Comparison of ENCODE assay signal across 9 cellular contexts in the genomic region with DNA sequence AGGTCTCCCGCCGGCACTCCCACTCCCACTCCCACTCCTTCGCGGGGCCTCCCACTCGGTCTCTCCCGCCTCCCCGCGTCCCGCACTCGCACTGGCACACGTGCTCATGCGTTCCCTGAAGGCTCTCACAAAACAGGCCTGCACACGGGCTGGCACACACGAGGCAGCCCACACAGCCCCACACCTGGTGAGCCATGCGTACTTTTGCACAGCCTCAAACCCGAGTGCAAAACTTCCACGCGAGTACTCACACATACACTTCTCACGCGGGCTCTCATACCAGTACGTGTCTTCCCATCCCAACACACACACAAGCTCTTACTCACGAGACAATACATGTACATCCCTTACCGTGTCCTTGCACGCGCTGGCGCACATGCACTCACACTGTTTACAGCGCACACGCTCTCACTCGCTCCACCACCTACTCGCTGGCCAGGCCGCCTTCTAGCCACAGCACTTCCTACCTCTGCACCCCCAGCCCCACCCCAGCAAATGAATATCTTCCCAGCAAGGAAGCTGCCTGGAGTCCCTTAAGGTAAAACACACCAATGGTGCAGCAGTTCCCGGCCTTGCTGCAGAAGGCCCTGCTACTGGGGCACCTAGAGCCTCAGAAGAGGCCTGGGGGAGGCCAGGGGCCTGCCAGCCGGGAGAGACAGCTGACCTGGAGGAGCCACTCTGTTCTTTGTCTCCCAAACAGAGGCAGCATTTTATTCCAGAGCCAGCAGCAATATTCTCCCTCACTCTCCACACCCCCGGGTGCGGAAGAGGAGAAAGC. TPM values are rescaled to one million over a fixed set of nuclear protein-coding genes. Genes with fewer than 3 reads are reported as not detected.
A peak's percentile ranks its signal among the peaks of the same experiment; 100 is the strongest.
DNase-seq lines count a peak whose midpoint lies in the region; ATAC-seq, FAIRE-seq and TF ChIP-seq lines count a peak whose summit lies in the region.
"Had no signal": no experiment of that assay in that cellular context is flagged by ENCODE, and none has a peak within 500 bp of the region (broad histone marks: within the 10 kb centered on the region; RNA-seq: fewer than 3 reads in every experiment).

No MANE protein-coding gene starts in this region.

- peak overlapping the region; percentile 82; the same call in 1 of the 2 replicates for H3K9ac ChIP-seq in BLaER1
- peak overlapping the region; percentile 48; the same call in 1 of the 2 replicates for H3K9ac ChIP-seq in HUES64 (ENCODE audit: low read depth, low read length)
- H3K9ac ChIP-seq in kidney (ENCODE audit: low read length in 2 of 2) = peak overlapping the region in 1 of 2 donors; percentile 43

- peak overlapping the region; percentile 100 for H3K4me2 ChIP-seq in BLaER1

- TF ChIP-seq CTCF in brain microvascular endothelial cell (IDR thresholded peaks at IDR 0.05; ENCODE audit: low read depth, low read length, missing control alignments) = no peak
- no peak for TF ChIP-seq CTCF in kidney (IDR thresholded peaks at IDR 0.05; ENCODE audit: borderline replicate concordance, extremely low read depth, insufficient read depth)

- FAIRE-seq in kidney (lab: Jason Lieb, UNC) = no peak

- H3K4me3 ChIP-seq in BLaER1 (peak overlapping the region; percentile 79), HUES64 (ENCODE audit: low read length) (peak overlapping the region; percentile 66), brain microvascular endothelial cell (ENCODE audit: low read depth, low read length) (peak overlapping the region; percentile 49), kidney (ENCODE audit: low read length in 2 of 2) (peak overlapping the region; percentile 8 to 56)

- H3K27ac Mint-ChIP-seq in stimulated activated memory B cell treated with anti-CD40 and anti-IgM and Interleukin-4, amounts not matched to agents 10 μg/mL and 1 μg/mL and 100 μg/mL, for 72 hours = peak overlapping the region; percentile 24

- DNase-seq in brain microvascular endothelial cell (no peak), kidney (peak; percentile 85)
- DNase-seq in effector CD4-positive, alpha-beta T cell = no peak
- DNase-seq in activated CD4-positive, alpha-beta T cell treated with anti-CD3 and anti-CD28 coated beads, Interleukin-2, amount 50 U/mL, for 4 hours = no peak

- intact Hi-C loops in kidney (cut with DNase I) = no loop called here

- H3K27me3 Mint-ChIP-seq in stimulated activated memory B cell treated with anti-CD40 and anti-IgM and Interleukin-4, amounts not matched to agents 10 μg/mL and 1 μg/mL and 100 μg/mL, for 72 hours = peaks cover 70% of the 10 kb centered on the region

- H3K9me3 ChIP-seq in BLaER1 (no peaks in the 10 kb centered on the region), HUES64 (ENCODE audit: insufficient read depth, low read depth, low read length) (no peaks in the 10 kb centered on the region), kidney (ENCODE audit: control insufficient read depth in 1 of 2, low read length in 2 of 2) (no peaks in the 10 kb centered on the region)
- H3K9me3 ChIP-seq: neutrophil had no signal

- H3K4me1 Mint-ChIP-seq in stimulated activated memory B cell treated with anti-CD40 and anti-IgM and Interleukin-4, amounts not matched to agents 10 μg/mL and 1 μg/mL and 100 μg/mL, for 72 hours = peaks cover 28% of the 10 kb centered on the region

- H3K27ac ChIP-seq in BLaER1 (peak overlapping the region; percentile 80), HUES64 (ENCODE audit: low read depth, low read length) (peak overlapping the region; percentile 42; the same call in 1 of the 2 replicates), brain microvascular endothelial cell (peak overlapping the region; percentile 74), kidney (ENCODE audit: low read depth in 2 of 2, low read length in 2 of 2) (peak overlapping the region; percentile 93 to 95)
- H3K27ac ChIP-seq: neutrophil had no signal

- no peak for ATAC-seq in stimulated activated memory B cell treated with anti-CD40 and anti-IgM and Interleukin-4, amounts not matched to agents 10 μg/mL and 1 μg/mL and 100 μg/mL, for 72 hours
- ATAC-seq in GM21423 (IDR thresholded peaks at IDR 0.05; ENCODE audit: unreplicated experiment) = no peak

- WGBS in HUES64 = 21% methylated on average over 35 of the region's 35 CpGs

- in situ Hi-C loops in brain microvascular endothelial cell (cut with HindIII; ENCODE audit: low pct_ligation_motif_present, low sequenced_read_pairs) = no loop called here

- H3K27me3 ChIP-seq in BLaER1 = no peaks in the 10 kb centered on the region
- peaks cover 7% of the 10 kb centered on the region for H3K27me3 ChIP-seq in HUES64 (ENCODE audit: insufficient read depth, low read length)
- no peaks in the 10 kb centered on the region for H3K27me3 ChIP-seq in brain microvascular endothelial cell (replicated peaks)

- no peaks in the 10 kb centered on the region for H4K20me1 ChIP-seq in BLaER1

- H3K36me3 ChIP-seq in BLaER1 (no peaks in the 10 kb centered on the region), HUES64 (ENCODE audit: insufficient read depth, low read length) (no peaks in the 10 kb centered on the region), brain microvascular endothelial cell (replicated peaks) (no peaks in the 10 kb centered on the region), kidney (ENCODE audit: control insufficient read depth in 1 of 2, insufficient read depth in 2 of 2, low read length in 2 of 2) (no peaks in the 10 kb centered on the region)
- H3K36me3 ChIP-seq: neutrophil had no signal

- no peaks in the 10 kb centered on the region for H3K36me3 Mint-ChIP-seq in stimulated activated memory B cell treated with anti-CD40 and anti-IgM and Interleukin-4, amounts not matched to agents 10 μg/mL and 1 μg/mL and 100 μg/mL, for 72 hours

- H3K9me3 Mint-ChIP-seq in stimulated activated memory B cell treated with anti-CD40 and anti-IgM and Interleukin-4, amounts not matched to agents 10 μg/mL and 1 μg/mL and 100 μg/mL, for 72 hours = no peaks in the 10 kb centered on the region

- H3K4me3 Mint-ChIP-seq in stimulated activated memory B cell treated with anti-CD40 and anti-IgM and Interleukin-4, amounts not matched to agents 10 μg/mL and 1 μg/mL and 100 μg/mL, for 72 hours = peak overlapping the region; percentile 83

- H3K4me1 ChIP-seq in BLaER1 = peaks cover 79% of the 10 kb centered on the region
- H3K4me1 ChIP-seq in HUES64 (ENCODE audit: insufficient read depth, low read length) = peaks cover 42% of the 10 kb centered on the region
- H3K4me1 ChIP-seq in kidney (ENCODE audit: control insufficient read depth in 1 of 2, insufficient read depth in 1 of 2, low read depth in 1 of 2, low read length in 2 of 2) = peaks cover 27 to 51% of the 10 kb centered on the region in 2 donors

RNA-seq across cellular contexts. Expression of a gene that starts 0.5 kb away (rescaled TPM):
- 6.2 TPM for polyA plus RNA-seq in HUES64 (2013, experiment 1 of 2)
- polyA plus RNA-seq in HUES64 (2013, experiment 2 of 2) = 5.8 TPM
- total RNA-seq in kidney = 109 TPM
- 74.9 TPM for polyA plus RNA-seq in kidney (ENCODE audit: insufficient read depth, low read depth, low replicate concordance)

Comparison
In these comparisons a context has a peak if more than half of its experiments do, and no peak if none do; other contexts are left out.
1. H3K27ac ChIP-seq: peak in every context shown above with its lines; median percentile 94 in kidney; 80 in BLaER1; 74 in brain microvascular endothelial cell; 42 in HUES64.